8 cellular contexts compared by ENCODE assay signal in genomic region chr11:33742249-33742851, GRCh38. TPM values are rescaled to one million over a fixed set of nuclear protein-coding genes. Genes with fewer than 3 reads are reported as not detected.
DNase-seq lines count a peak whose midpoint lies in the region; ATAC-seq and TF ChIP-seq lines count a peak whose summit lies in the region.

No MANE protein-coding gene starts in this region.

- TF ChIP-seq EP300 in Ishikawa (IDR thresholded peaks at IDR 0.05; ENCODE audit: borderline replicate concordance) = no peak

- TF ChIP-seq POLR2A in right lobe of liver (IDR thresholded peaks at IDR 0.05) = no peak

- no peak overlapping the region for H3K9ac ChIP-seq in DND-41 (ENCODE audit: low read depth, low read length)

- no peak overlapping the region for H3K27ac ChIP-seq in DND-41 (ENCODE audit: low read length)
- H3K27ac ChIP-seq in right lobe of liver = no peak overlapping the region

- intact Hi-C loops in right lobe of liver (cut with DNase I) = no loop called here

- H3K36me3 ChIP-seq in DND-41 (ENCODE audit: insufficient read depth, low read length) (peaks cover 13% of the 10 kb centered on the region), right lobe of liver (peaks cover 0 to 12% (median 2%) of the 10 kb centered on the region in 4 donors)

- H3K79me2 ChIP-seq in DND-41 (ENCODE audit: insufficient read depth, low read length) = no peaks in the 10 kb centered on the region

- ATAC-seq in DND-41 (ENCODE audit: insufficient read depth, low read depth) = peak; percentile 58; the same call in 2 of the 3 replicates
- ATAC-seq in right lobe of liver = peak; percentile 55 to 70 (median 58)
- ATAC-seq in HG03097 (IDR thresholded peaks at IDR 0.05; ENCODE audit: low FRiP score, unreplicated experiment) = no peak
- ATAC-seq in GM18873 (IDR thresholded peaks at IDR 0.05; ENCODE audit: low FRiP score, unreplicated experiment) = no peak

- H3K4me2 ChIP-seq in DND-41 (ENCODE audit: insufficient read depth, low read length) = no peak overlapping the region

- 64% methylated on average over 3 of the region's 3 CpGs for WGBS in right lobe of liver (ENCODE audit: insufficient coverage, low coverage, low lambda C conversion rate, missing lambda C conversion rate)

- H3K4me3 ChIP-seq in DND-41 (ENCODE audit: low read depth in 1 of 2, low read length in 2 of 2) (no peak overlapping the region), right lobe of liver (no peak overlapping the region)

- H3K27me3 ChIP-seq in DND-41 (ENCODE audit: insufficient read depth, low read length, poor library complexity) = no peaks in the 10 kb centered on the region
- H3K27me3 ChIP-seq in right lobe of liver = no peaks in the 10 kb centered on the region

- H2AFZ ChIP-seq in DND-41 (ENCODE audit: low read depth, low read length) = no peak overlapping the region

- no peaks in the 10 kb centered on the region for H4K20me1 ChIP-seq in DND-41 (ENCODE audit: insufficient read depth, low read length)

- no peak for DNase-seq in DND-41
- DNase-seq in astrocyte of the hippocampus (ENCODE audit: low read depth, low spot score) = peak; percentile 28
- DNase-seq in right lobe of liver = no peak
- DNase-seq in NCI-H146 (lab: John Stamatoyannopoulos, UW) = no peak
- DNase-seq in 8988T = no peak

- peak; percentile 58 for TF ChIP-seq CTCF in DND-41 (IDR thresholded peaks at IDR 0.05; ENCODE audit: borderline replicate concordance, extremely low read depth, low read length, poor library complexity, severe bottlenecking)
- TF ChIP-seq CTCF in right lobe of liver (IDR thresholded peaks at IDR 0.05) = peak; percentile 35 to 56 (median 53)

- no peaks in the 10 kb centered on the region for H3K9me3 ChIP-seq in DND-41 (ENCODE audit: insufficient read depth, low read length, severe bottlenecking)
- H3K9me3 ChIP-seq in right lobe of liver = no peaks in the 10 kb centered on the region

- H3K4me1 ChIP-seq in DND-41 (ENCODE audit: insufficient read depth, low read length) (no peaks in the 10 kb centered on the region), right lobe of liver (peaks cover 0 to 11% (median 5%) of the 10 kb centered on the region in 4 donors)

- TF ChIP-seq RAD21 in Ishikawa (IDR thresholded peaks at IDR 0.05; ENCODE audit: low read depth) = peak; percentile 45

TF ChIP-seq in Ishikawa, 13 proteins besides CTCF, POLR2A, EP300 and RAD21:
- TF ChIP-seq CREB1 (IDR thresholded peaks at IDR 0.05; ENCODE audit: low read depth) = no peak
- TF ChIP-seq YY1 (IDR thresholded peaks at IDR 0.05; ENCODE audit: low read depth) = no peak
- no peak for TF ChIP-seq FOXM1 (IDR thresholded peaks at IDR 0.05; ENCODE audit: borderline replicate concordance, low read depth)
- TF ChIP-seq ZBTB7A (IDR thresholded peaks at IDR 0.05; ENCODE audit: low read depth) = no peak
- no peak for TF ChIP-seq TEAD4 (IDR thresholded peaks at IDR 0.05)
- no peak for TF ChIP-seq REST (IDR thresholded peaks at IDR 0.05; ENCODE audit: low read depth)
- TF ChIP-seq TAF1 (IDR thresholded peaks at IDR 0.05; ENCODE audit: low read depth) = no peak
- TF ChIP-seq TCF12 (IDR thresholded peaks at IDR 0.05; ENCODE audit: low read depth) = no peak
- no peak for TF ChIP-seq USF1 (IDR thresholded peaks at IDR 0.05)
- TF ChIP-seq CEBPB (IDR thresholded peaks at IDR 0.05) = no peak
- TF ChIP-seq MAX (IDR thresholded peaks at IDR 0.05) = no peak
- TF ChIP-seq EGR1 (IDR thresholded peaks at IDR 0.05) = no peak

RNA-seq across cellular contexts. Expression of gene CD59, which starts 6.1 kb away (rescaled TPM):
- 100 to 1,000 TPM; 145 to 314 (median 197) TPM for total RNA-seq in right lobe of liver

RNA-seq across cellular contexts. Expression of gene FBXO3, which starts 32.0 kb away (rescaled TPM):
- total RNA-seq in right lobe of liver = 10 to 100 TPM; 18.3 to 28.7 (median 20.8) TPM

RNA-seq across cellular contexts. Expression of gene C11orf91, which starts 41.7 kb away (rescaled TPM):
- total RNA-seq in right lobe of liver = not detected

Comparison
In these comparisons a context has a peak if more than half of its experiments do, and no peak if none do; other contexts are left out.
1. ATAC-seq: peak in DND-41 (single experiment) and right lobe of liver (4 of 4); none in HG03097 (single experiment) and GM18873 (single experiment).